In genomic region chr2:102057502-102058292, GRCh38 we compare ENCODE assay signal across 13 cellular contexts.
DNase-seq lines count a peak whose midpoint lies in the region; ATAC-seq, FAIRE-seq and TF ChIP-seq lines count a peak whose summit lies in the region.
"Had no signal": no experiment of that assay in that cellular context is flagged by ENCODE, and none has a peak within 500 bp of the region (broad histone marks: within the 10 kb centered on the region; RNA-seq: fewer than 3 reads in every experiment).

No MANE protein-coding gene starts in this region.

- FAIRE-seq in HTR-8/SVneo (lab: Jason Lieb, UNC) = no peak

- intact Hi-C loops in left cardiac atrium (cut with DNase I) (no loop called here), Right ventricle myocardium inferior (cut with DNase I) (no loop called here)

- H3K4me3 ChIP-seq in choroid plexus epithelial cell (ENCODE audit: low read depth, low read length) (no peak overlapping the region), mucosa of stomach (ENCODE audit: low read length) (no peak overlapping the region), upper lobe of left lung (no peak overlapping the region)

- H3K36me3 ChIP-seq in mucosa of stomach (ENCODE audit: control insufficient read depth, insufficient read depth, low read length) (no peaks in the 10 kb centered on the region), upper lobe of left lung (no peaks in the 10 kb centered on the region)
- H3K36me3 ChIP-seq: BE2C had no signal

- peak; percentile 79 for DNase-seq in left cardiac atrium
- DNase-seq in Right ventricle myocardium inferior (ENCODE audit: missing footprints) = no peak
- DNase-seq in choroid plexus epithelial cell (ENCODE audit: low read depth) = peak; percentile 88
- no peak for DNase-seq in upper lobe of left lung
- DNase-seq in COLO829 (ENCODE audit: low spot score) = no peak
- no peak for DNase-seq in HTR-8/SVneo (ENCODE audit: insufficient read length, low spot score)
- DNase-seq in effector CD8-positive, alpha-beta T cell (lab: John Stamatoyannopoulos, UW) = no peak
- DNase-seq: aorta, BE2C, GF-D8, NCI-H1092 treated with DMSO at 0.1 percent for 48 hours, SW 1271 had no signal

- peak overlapping the region; percentile 5 to 64 (median 42) for H3K27ac ChIP-seq in upper lobe of left lung

- TF ChIP-seq CTCF in choroid plexus epithelial cell (conservative IDR thresholded peaks at IDR 0.05; ENCODE audit: low read depth, low read length) (no peak), upper lobe of left lung (IDR thresholded peaks at IDR 0.05) (no peak)

- no peak for TF ChIP-seq EP300 in upper lobe of left lung (IDR thresholded peaks at IDR 0.05)

- 64 to 74% methylated on average over 14 of the region's 14 CpGs for WGBS in upper lobe of left lung, 2 donors

- ATAC-seq in left cardiac atrium (no peak), Right ventricle myocardium inferior (no peak), upper lobe of left lung (ENCODE audit: low FRiP score in 2 of 2) (no peak)

- TF ChIP-seq POLR2A in upper lobe of left lung (IDR thresholded peaks at IDR 0.05) = no peak

- H3K27me3 ChIP-seq in mucosa of stomach (ENCODE audit: control insufficient read depth, insufficient read depth, low read length) = no peaks in the 10 kb centered on the region
- H3K27me3 ChIP-seq in upper lobe of left lung = no peaks in the 10 kb centered on the region
- H3K27me3 ChIP-seq: BE2C had no signal

- H3K4me1 ChIP-seq in mucosa of stomach (ENCODE audit: control insufficient read depth, insufficient read depth, low read length) (peaks cover 11% of the 10 kb centered on the region), upper lobe of left lung (peaks cover 18 to 44% (median 37%) of the 10 kb centered on the region in 4 donors)
- H3K4me1 ChIP-seq: BE2C had no signal

- H3K9ac ChIP-seq in mucosa of stomach (ENCODE audit: low read length) = peak overlapping the region; percentile 20

- H3K9me3 ChIP-seq in mucosa of stomach (ENCODE audit: control insufficient read depth, low read length) (no peaks in the 10 kb centered on the region), upper lobe of left lung (no peaks in the 10 kb centered on the region)
- H3K9me3 ChIP-seq: BE2C had no signal

Comparison
In these comparisons a context has a peak if more than half of its experiments do, and no peak if none do; other contexts are left out.
1. DNase-seq: peak in left cardiac atrium (single experiment) and choroid plexus epithelial cell (single experiment); none in Right ventricle myocardium inferior (single experiment), upper lobe of left lung (0 of 2), COLO829 (single experiment), HTR-8/SVneo (single experiment) and effector CD8-positive, alpha-beta T cell (single experiment).